ENCODE assay signal across 11 cellular contexts in genomic region chr16:85865-86264, GRCh38. TPM values are rescaled to one million over a fixed set of nuclear protein-coding genes. Genes with fewer than 3 reads are reported as not detected.
A peak's percentile ranks its signal among the peaks of the same experiment; 100 is the strongest.
DNase-seq lines count a peak whose midpoint lies in the region; ATAC-seq, FAIRE-seq and TF ChIP-seq lines count a peak whose summit lies in the region.
"Had no signal": no experiment of that assay in that cellular context is flagged by ENCODE, and none has a peak within 500 bp of the region (broad histone marks: within the 10 kb centered on the region; RNA-seq: fewer than 3 reads in every experiment).

No MANE protein-coding gene starts in this region.

- peaks cover 38% of the 10 kb centered on the region for H4K20me1 ChIP-seq in smooth muscle cell (ENCODE audit: low read depth)

- peaks cover 9% of the 10 kb centered on the region for H3F3A ChIP-seq in smooth muscle cell (ENCODE audit: low read depth)

- FAIRE-seq in GM19239 (lab: Jason Lieb, UNC) = no peak

- H3K27ac ChIP-seq in smooth muscle cell (ENCODE audit: low read depth) (peak overlapping the region; percentile 28), endodermal cell (ENCODE audit: low read depth, low read length) (no peak overlapping the region)

- H3K9me3 Mint-ChIP-seq in activated B cell treated with CpG ODN at 0.5 μM for 24 hours = no peaks in the 10 kb centered on the region
- no peaks in the 10 kb centered on the region for H3K9me3 Mint-ChIP-seq in endothelial cell (ENCODE audit: unreplicated experiment)
- no peaks in the 10 kb centered on the region for H3K9me3 Mint-ChIP-seq in endodermal cell
- H3K9me3 Mint-ChIP-seq: naive thymus-derived CD4-positive, alpha-beta T cell had no signal

- DNase-seq in GF-D8 (lab: John Stamatoyannopoulos, UW) = peak; percentile 19
- DNase-seq in activated B cell treated with CpG ODN at 0.5 μM for 24 hours = no peak
- DNase-seq in endothelial cell (ENCODE audit: low spot score) = no peak
- DNase-seq in smooth muscle cell (lab: John Stamatoyannopoulos, UW; ENCODE audit: unreplicated experiment) = no peak
- no peak for DNase-seq in GM19239 (ENCODE audit: insufficient read length, low spot score)
- DNase-seq in endodermal cell = no peak
- DNase-seq: body of pancreas; KBM-7; naive thymus-derived CD4-positive, alpha-beta T cell had no signal

- H3K4me1 ChIP-seq in smooth muscle cell (ENCODE audit: low read depth) (no peaks in the 10 kb centered on the region), endodermal cell (ENCODE audit: control insufficient read depth, insufficient read depth, low read length) (no peaks in the 10 kb centered on the region)

- H3K36me3 Mint-ChIP-seq in activated B cell treated with CpG ODN at 0.5 μM for 24 hours (ENCODE audit: low read depth) (peaks cover 53% of the 10 kb centered on the region), endothelial cell (ENCODE audit: low read depth, unreplicated experiment) (peaks cover 13% of the 10 kb centered on the region), endodermal cell (ENCODE audit: low read depth) (peaks cover 42% of the 10 kb centered on the region)

- ATAC-seq in activated B cell treated with CpG ODN at 0.5 μM for 24 hours (ENCODE audit: low read depth) = no peak
- no peak for ATAC-seq in GM18519 (IDR thresholded peaks at IDR 0.05; ENCODE audit: low FRiP score, unreplicated experiment)
- ATAC-seq: body of pancreas had no signal

- peaks cover 34% of the 10 kb centered on the region for H3K4me1 Mint-ChIP-seq in activated B cell treated with CpG ODN at 0.5 μM for 24 hours
- peaks cover 17% of the 10 kb centered on the region for H3K4me1 Mint-ChIP-seq in endothelial cell (ENCODE audit: unreplicated experiment)
- no peaks in the 10 kb centered on the region for H3K4me1 Mint-ChIP-seq in endodermal cell

- H3K36me3 ChIP-seq in smooth muscle cell (ENCODE audit: low read depth) (no peaks in the 10 kb centered on the region), endodermal cell (ENCODE audit: control insufficient read depth, insufficient read depth, low read length) (peaks cover 17% of the 10 kb centered on the region)

- no peak overlapping the region for H3K4me2 ChIP-seq in smooth muscle cell

- CTCF ChIA-PET in activated B cell treated with CpG ODN at 0.5 μM for 24 hours (lab: Charles Lee) = interaction anchor here (1.1 to 3.7 kb wide), 3 partner anchors 8 to 20 kb away, joined by 4 to 22 read pairs (median 15); no protein-coding TSS in a partner anchor

- POLR2A ChIA-PET in activated B cell treated with CpG ODN at 0.5 μM for 24 hours (lab: Charles Lee) = interaction anchor here (0.5 to 1.1 kb wide), 2 partner anchors 20 to 52 kb away, joined by 3 to 4 read pairs; no protein-coding TSS in a partner anchor

- H3K9me3 ChIP-seq in smooth muscle cell (replicated peaks; ENCODE audit: low read depth) (no peaks in the 10 kb centered on the region), endodermal cell (ENCODE audit: control insufficient read depth, low read length) (no peaks in the 10 kb centered on the region)
- H3K9me3 ChIP-seq: body of pancreas had no signal

- no peaks in the 10 kb centered on the region for H3K79me2 ChIP-seq in smooth muscle cell (ENCODE audit: low read depth)

- H3K27me3 ChIP-seq in smooth muscle cell (ENCODE audit: low read depth) (no peaks in the 10 kb centered on the region), endodermal cell (ENCODE audit: control insufficient read depth, insufficient read depth, low read length, poor library complexity, severe bottlenecking) (no peaks in the 10 kb centered on the region)
- H3K27me3 ChIP-seq: body of pancreas had no signal

- no peak overlapping the region for H2AFZ ChIP-seq in smooth muscle cell (ENCODE audit: low read depth)

- H3K4me3 ChIP-seq in smooth muscle cell = no peak overlapping the region
- no peak overlapping the region for H3K4me3 ChIP-seq in endodermal cell (ENCODE audit: low read length)
- H3K4me3 ChIP-seq: body of pancreas had no signal

- H3K9ac ChIP-seq in smooth muscle cell (ENCODE audit: low read depth) = no peak overlapping the region
- H3K9ac ChIP-seq in endodermal cell (ENCODE audit: extremely low read depth, low read length, poor library complexity, severe bottlenecking) = no peak overlapping the region

- H3K4me3 Mint-ChIP-seq in activated B cell treated with CpG ODN at 0.5 μM for 24 hours (no peak overlapping the region), endothelial cell (ENCODE audit: unreplicated experiment) (peak overlapping the region; percentile 31), endodermal cell (no peak overlapping the region)

- 87% methylated on average over 9 of the region's 9 CpGs for WGBS in smooth muscle cell (ENCODE audit: low lambda C conversion rate)
- 88 to 90% methylated on average over 8 to 9 of the region's 9 CpGs for WGBS in endodermal cell (ENCODE audit: insufficient coverage in 1 of 2, insufficient read length in 1 of 2), 2 experiments

- TF ChIP-seq CTCF in activated B cell treated with CpG ODN at 0.5 μM for 24 hours (IDR thresholded peaks at IDR 0.05) (no peak), endothelial cell (IDR thresholded peaks at IDR 0.05; ENCODE audit: unreplicated experiment) (no peak), smooth muscle cell (IDR thresholded peaks at IDR 0.05; ENCODE audit: borderline replicate concordance, insufficient read depth, poor library complexity, severe bottlenecking) (no peak), endodermal cell (conservative IDR thresholded peaks at IDR 0.05) (no peak)

- intact Hi-C loops in activated B cell treated with CpG ODN at 0.5 μM for 24 hours (cut with micrococcal nuclease) = no loop called here

- H3K27ac Mint-ChIP-seq in activated B cell treated with CpG ODN at 0.5 μM for 24 hours (peak overlapping the region; percentile 56), endothelial cell (ENCODE audit: unreplicated experiment) (no peak overlapping the region), endodermal cell (no peak overlapping the region)

- H3K27me3 Mint-ChIP-seq in activated B cell treated with CpG ODN at 0.5 μM for 24 hours (no peaks in the 10 kb centered on the region), endothelial cell (ENCODE audit: unreplicated experiment) (peaks cover 10% of the 10 kb centered on the region), endodermal cell (ENCODE audit: insufficient read depth) (no peaks in the 10 kb centered on the region)
- H3K27me3 Mint-ChIP-seq: naive thymus-derived CD4-positive, alpha-beta T cell had no signal

RNA-seq across cellular contexts. Expression of gene MPG, which starts 7.8 kb away (rescaled TPM):
- total RNA-seq in activated B cell treated with CpG ODN at 0.5 μM for 24 hours (51.7 and 53.6 TPM in 2 replicates), endothelial cell (ENCODE audit: unreplicated experiment) (38.6 TPM), smooth muscle cell (73.8 and 84.7 TPM in 2 replicates), endodermal cell (10 to 100 TPM; 59.9 to 62.2 TPM)
- polyA plus RNA-seq in smooth muscle cell = 104 and 120 TPM in 2 replicates
- polyA plus RNA-seq in endodermal cell (2013, experiment 1 of 2) = 46.4 TPM
- polyA plus RNA-seq in endodermal cell (2013, experiment 2 of 2) = 43.3 TPM

RNA-seq across cellular contexts. Expression of gene RHBDF1, which starts 13.4 kb away (rescaled TPM):
- 0.67 and 1.3 TPM in 2 replicates for total RNA-seq in activated B cell treated with CpG ODN at 0.5 μM for 24 hours
- 60.7 TPM for total RNA-seq in endothelial cell (ENCODE audit: unreplicated experiment)
- total RNA-seq in smooth muscle cell = 38.2 and 41.4 TPM in 2 replicates
- polyA plus RNA-seq in smooth muscle cell = 68.0 and 84.9 TPM in 2 replicates
- 10 to 100 TPM; 70.7 to 76.4 TPM for total RNA-seq in endodermal cell
- 44.3 TPM for polyA plus RNA-seq in endodermal cell (2013, experiment 1 of 2)
- polyA plus RNA-seq in endodermal cell (2013, experiment 2 of 2) = 38.2 TPM
- total RNA-seq: T-helper 2 cell treated with Interferon-gamma antibody and Interleukin-4, amounts not matched to agents 100 ng/mL and 5 ng/mL, for 36 hours had no signal
- polyA plus RNA-seq: naive thymus-derived CD4-positive, alpha-beta T cell had no signal

RNA-seq across cellular contexts. Expression of gene SNRNP25, which starts 32.2 kb away (rescaled TPM):
- total RNA-seq in activated B cell treated with CpG ODN at 0.5 μM for 24 hours = 34.9 and 36.6 TPM in 2 replicates
- total RNA-seq in endothelial cell (ENCODE audit: unreplicated experiment) = 30.6 TPM
- total RNA-seq in smooth muscle cell = 20.1 and 21.4 TPM in 2 replicates
- polyA plus RNA-seq in smooth muscle cell = 45.9 and 48.2 TPM in 2 replicates
- 10 to 100 TPM; 54.2 to 66.4 TPM for total RNA-seq in endodermal cell
- polyA plus RNA-seq in endodermal cell (2013, experiment 1 of 2) = 66.3 TPM
- polyA plus RNA-seq in endodermal cell (2013, experiment 2 of 2) = 62.0 TPM

RNA-seq across cellular contexts. Expression of gene POLR3K, which starts 32.5 kb away (rescaled TPM):
- 26.5 and 30.6 TPM in 2 replicates for total RNA-seq in activated B cell treated with CpG ODN at 0.5 μM for 24 hours
- total RNA-seq in endothelial cell (ENCODE audit: unreplicated experiment) = 11.9 TPM
- 2.1 and 2.9 TPM in 2 replicates for total RNA-seq in smooth muscle cell
- 10.5 and 11.1 TPM in 2 replicates for polyA plus RNA-seq in smooth muscle cell
- 10 to 100 TPM; 31.1 to 35.8 TPM for total RNA-seq in endodermal cell
- polyA plus RNA-seq in endodermal cell (2013, experiment 1 of 2) = 18.0 TPM
- 16.7 TPM for polyA plus RNA-seq in endodermal cell (2013, experiment 2 of 2)

RNA-seq across cellular contexts. Expression of gene NPRL3, which starts 52.6 kb away (rescaled TPM):
- 40.4 and 42.5 TPM in 2 replicates for total RNA-seq in activated B cell treated with CpG ODN at 0.5 μM for 24 hours
- total RNA-seq in endothelial cell (ENCODE audit: unreplicated experiment) = 39.1 TPM
- 4.6 and 15.5 TPM in 2 replicates for total RNA-seq in smooth muscle cell
- 26.1 and 28.3 TPM in 2 replicates for polyA plus RNA-seq in smooth muscle cell
- total RNA-seq in endodermal cell = 10 to 100 TPM; 34.8 to 37.0 TPM
- polyA plus RNA-seq in endodermal cell (2013, experiment 1 of 2) = 31.7 TPM
- polyA plus RNA-seq in endodermal cell (2013, experiment 2 of 2) = 25.0 TPM

Comparison
In these comparisons a context has a peak if more than half of its experiments do, and no peak if none do; other contexts are left out.
1. RNA of gene RHBDF1, which starts 13.4 kb away (total RNA-seq): 70.7 to 76.4 TPM in endodermal cell, 60.7 TPM in endothelial cell (single experiment) and 38.2 to 41.4 TPM in smooth muscle cell; 0.67 to 1.3 TPM in activated B cell treated with CpG ODN at 0.5 μM for 24 hours; every median in the first group is over 10 times any median in the second.